Comparison of ENCODE assay signal across 1 cellular context in the genomic region with DNA sequence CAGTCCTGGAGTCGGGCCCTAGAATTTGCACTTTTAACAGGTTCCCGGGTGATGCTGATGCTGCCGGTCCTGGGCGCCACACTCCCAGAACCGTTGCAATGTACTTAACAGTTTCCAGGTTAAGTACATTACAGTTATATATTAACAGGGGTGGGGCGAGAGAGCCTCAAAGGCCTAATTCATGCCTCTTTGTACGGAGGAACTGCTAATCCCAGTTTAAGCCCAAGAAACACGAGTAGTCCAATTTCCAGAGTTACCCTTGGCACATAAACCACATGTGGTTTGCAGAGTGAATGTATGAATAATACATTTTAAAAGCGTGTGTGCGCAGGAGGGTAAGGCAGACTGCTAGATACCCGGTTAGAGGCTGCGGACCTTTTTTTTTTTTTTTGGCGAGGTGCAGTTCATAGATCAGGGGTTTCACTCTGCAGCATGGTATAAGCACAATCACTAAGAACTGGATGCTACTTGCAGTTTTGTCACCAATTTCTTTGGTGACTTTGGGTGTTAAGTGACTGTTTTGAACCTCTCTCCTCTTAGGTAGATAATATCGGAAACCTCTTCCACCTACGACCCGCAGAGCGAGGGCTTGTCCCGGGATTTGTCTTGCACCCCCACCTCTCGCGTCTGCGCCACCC.
A peak's percentile ranks its signal among the peaks of the same experiment; 100 is the strongest.
TF ChIP-seq lines count a peak whose summit lies in the region.

No MANE protein-coding gene starts in this region.

TF ChIP-seq in HepG2, 621 proteins besides CTCF, POLR2A, EP300 and RAD21 (continued from another document and continues in another):
- TF ChIP-seq, protein P1, sequence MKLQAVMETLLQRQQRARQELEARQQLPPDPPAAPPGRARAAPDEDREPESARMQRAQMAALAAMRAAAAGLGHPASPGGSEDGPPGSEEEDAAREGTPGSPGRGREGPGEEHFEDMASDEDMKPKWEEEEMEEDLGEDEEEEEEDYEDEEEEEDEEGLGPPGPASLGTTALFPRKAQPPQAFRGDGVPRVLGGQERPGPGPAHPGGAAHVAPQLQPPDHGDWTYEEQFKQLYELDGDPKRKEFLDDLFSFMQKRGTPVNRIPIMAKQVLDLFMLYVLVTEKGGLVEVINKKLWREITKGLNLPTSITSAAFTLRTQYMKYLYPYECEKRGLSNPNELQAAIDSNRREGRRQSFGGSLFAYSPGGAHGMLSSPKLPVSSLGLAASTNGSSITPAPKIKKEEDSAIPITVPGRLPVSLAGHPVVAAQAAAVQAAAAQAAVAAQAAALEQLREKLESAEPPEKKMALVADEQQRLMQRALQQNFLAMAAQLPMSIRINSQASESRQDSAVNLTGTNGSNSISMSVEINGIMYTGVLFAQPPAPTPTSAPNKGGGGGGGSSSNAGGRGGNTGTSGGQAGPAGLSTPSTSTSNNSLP (IDR thresholded peaks at IDR 0.05; ENCODE audit: low read depth, low read length) = peak; percentile 29; the same call in 1 of the 2 replicates
- TF ChIP-seq DNMT3B (CRISPR knock-in tag; conservative IDR thresholded peaks at IDR 0.05) = peak; percentile 51; the same call in 1 of the 2 replicates
- TF ChIP-seq NFE2L2 (IDR thresholded peaks at IDR 0.05; ENCODE audit: low read length) = no peak
- no peak for TF ChIP-seq ZNF747 (CRISPR knock-in tag; IDR thresholded peaks at IDR 0.05; ENCODE audit: borderline replicate concordance)
- peak; percentile 14; the same call in 1 of the 2 replicates for TF ChIP-seq ZNF749 (CRISPR knock-in tag; IDR thresholded peaks at IDR 0.05; ENCODE audit: borderline replicate concordance)
- no peak for TF ChIP-seq ZNF296 (CRISPR knock-in tag; conservative IDR thresholded peaks at IDR 0.05)
- TF ChIP-seq FOXP1 (IDR thresholded peaks at IDR 0.05) = no peak
- TF ChIP-seq FOXP1 (CRISPR knock-in tag; IDR thresholded peaks at IDR 0.05) = no peak
- TF ChIP-seq SMAD9 (CRISPR knock-in tag; IDR thresholded peaks at IDR 0.05) = no peak
- TF ChIP-seq ZNF230 (CRISPR knock-in tag; IDR thresholded peaks at IDR 0.05) = no peak
- TF ChIP-seq, protein P2, sequence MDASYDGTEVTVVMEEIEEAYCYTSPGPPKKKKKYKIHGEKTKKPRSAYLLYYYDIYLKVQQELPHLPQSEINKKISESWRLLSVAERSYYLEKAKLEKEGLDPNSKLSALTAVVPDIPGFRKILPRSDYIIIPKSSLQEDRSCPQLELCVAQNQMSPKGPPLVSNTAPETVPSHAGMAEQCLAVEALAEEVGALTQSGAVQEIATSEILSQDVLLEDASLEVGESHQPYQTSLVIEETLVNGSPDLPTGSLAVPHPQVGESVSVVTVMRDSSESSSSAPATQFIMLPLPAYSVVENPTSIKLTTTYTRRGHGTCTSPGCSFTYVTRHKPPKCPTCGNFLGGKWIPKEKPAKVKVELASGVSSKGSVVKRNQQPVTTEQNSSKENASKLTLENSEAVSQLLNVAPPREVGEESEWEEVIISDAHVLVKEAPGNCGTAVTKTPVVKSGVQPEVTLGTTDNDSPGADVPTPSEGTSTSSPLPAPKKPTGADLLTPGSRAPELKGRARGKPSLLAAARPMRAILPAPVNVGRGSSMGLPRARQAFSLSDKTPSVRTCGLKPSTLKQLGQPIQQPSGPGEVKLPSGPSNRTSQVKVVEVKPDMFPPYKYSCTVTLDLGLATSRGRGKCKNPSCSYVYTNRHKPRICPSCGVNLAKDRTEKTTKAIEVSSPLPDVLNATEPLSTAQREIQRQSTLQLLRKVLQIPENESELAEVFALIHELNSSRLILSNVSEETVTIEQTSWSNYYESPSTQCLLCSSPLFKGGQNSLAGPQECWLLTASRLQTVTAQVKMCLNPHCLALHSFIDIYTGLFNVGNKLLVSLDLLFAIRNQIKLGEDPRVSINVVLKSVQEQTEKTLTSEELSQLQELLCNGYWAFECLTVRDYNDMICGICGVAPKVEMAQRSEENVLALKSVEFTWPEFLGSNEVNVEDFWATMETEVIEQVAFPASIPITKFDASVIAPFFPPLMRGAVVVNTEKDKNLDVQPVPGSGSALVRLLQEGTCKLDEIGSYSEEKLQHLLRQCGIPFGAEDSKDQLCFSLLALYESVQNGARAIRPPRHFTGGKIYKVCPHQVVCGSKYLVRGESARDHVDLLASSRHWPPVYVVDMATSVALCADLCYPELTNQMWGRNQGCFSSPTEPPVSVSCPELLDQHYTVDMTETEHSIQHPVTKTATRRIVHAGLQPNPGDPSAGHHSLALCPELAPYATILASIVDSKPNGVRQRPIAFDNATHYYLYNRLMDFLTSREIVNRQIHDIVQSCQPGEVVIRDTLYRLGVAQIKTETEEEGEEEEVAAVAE (CRISPR knock-in tag; IDR thresholded peaks at IDR 0.05; ENCODE audit: borderline replicate concordance) = 0 out of 2 replicates have a peak, but pooled peaks have one; percentile 25
- TF ChIP-seq ZZZ3 (CRISPR knock-in tag; IDR thresholded peaks at IDR 0.05; ENCODE audit: borderline replicate concordance) = peak; percentile 48; the same call in 1 of the 2 replicates
- TF ChIP-seq SP5 (CRISPR knock-in tag; IDR thresholded peaks at IDR 0.05; ENCODE audit: borderline replicate concordance, low read depth) = no peak
- TF ChIP-seq MTF2 (CRISPR knock-in tag; IDR thresholded peaks at IDR 0.05; ENCODE audit: borderline replicate concordance) = no peak
- no peak for TF ChIP-seq ZNF550 (CRISPR knock-in tag; IDR thresholded peaks at IDR 0.05; ENCODE audit: borderline replicate concordance)
- TF ChIP-seq, protein P3, sequence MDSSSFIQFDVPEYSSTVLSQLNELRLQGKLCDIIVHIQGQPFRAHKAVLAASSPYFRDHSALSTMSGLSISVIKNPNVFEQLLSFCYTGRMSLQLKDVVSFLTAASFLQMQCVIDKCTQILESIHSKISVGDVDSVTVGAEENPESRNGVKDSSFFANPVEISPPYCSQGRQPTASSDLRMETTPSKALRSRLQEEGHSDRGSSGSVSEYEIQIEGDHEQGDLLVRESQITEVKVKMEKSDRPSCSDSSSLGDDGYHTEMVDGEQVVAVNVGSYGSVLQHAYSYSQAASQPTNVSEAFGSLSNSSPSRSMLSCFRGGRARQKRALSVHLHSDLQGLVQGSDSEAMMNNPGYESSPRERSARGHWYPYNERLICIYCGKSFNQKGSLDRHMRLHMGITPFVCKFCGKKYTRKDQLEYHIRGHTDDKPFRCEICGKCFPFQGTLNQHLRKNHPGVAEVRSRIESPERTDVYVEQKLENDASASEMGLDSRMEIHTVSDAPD (CRISPR knock-in tag; IDR thresholded peaks at IDR 0.05) = no peak
- peak; percentile 42; the same call in 1 of the 2 replicates for TF ChIP-seq JUN (CRISPR knock-in tag; IDR thresholded peaks at IDR 0.05)
- TF ChIP-seq ZNF572 (CRISPR knock-in tag; IDR thresholded peaks at IDR 0.05) = no peak
- peak; percentile 50; the same call in 1 of the 2 replicates for TF ChIP-seq ARNTL (CRISPR knock-in tag; IDR thresholded peaks at IDR 0.05)
- TF ChIP-seq ONECUT2 (CRISPR knock-in tag; IDR thresholded peaks at IDR 0.05) = no peak
- no peak for TF ChIP-seq PHF5A (CRISPR knock-in tag; IDR thresholded peaks at IDR 0.05; ENCODE audit: low read depth, unreplicated experiment)
- TF ChIP-seq, protein P4, sequence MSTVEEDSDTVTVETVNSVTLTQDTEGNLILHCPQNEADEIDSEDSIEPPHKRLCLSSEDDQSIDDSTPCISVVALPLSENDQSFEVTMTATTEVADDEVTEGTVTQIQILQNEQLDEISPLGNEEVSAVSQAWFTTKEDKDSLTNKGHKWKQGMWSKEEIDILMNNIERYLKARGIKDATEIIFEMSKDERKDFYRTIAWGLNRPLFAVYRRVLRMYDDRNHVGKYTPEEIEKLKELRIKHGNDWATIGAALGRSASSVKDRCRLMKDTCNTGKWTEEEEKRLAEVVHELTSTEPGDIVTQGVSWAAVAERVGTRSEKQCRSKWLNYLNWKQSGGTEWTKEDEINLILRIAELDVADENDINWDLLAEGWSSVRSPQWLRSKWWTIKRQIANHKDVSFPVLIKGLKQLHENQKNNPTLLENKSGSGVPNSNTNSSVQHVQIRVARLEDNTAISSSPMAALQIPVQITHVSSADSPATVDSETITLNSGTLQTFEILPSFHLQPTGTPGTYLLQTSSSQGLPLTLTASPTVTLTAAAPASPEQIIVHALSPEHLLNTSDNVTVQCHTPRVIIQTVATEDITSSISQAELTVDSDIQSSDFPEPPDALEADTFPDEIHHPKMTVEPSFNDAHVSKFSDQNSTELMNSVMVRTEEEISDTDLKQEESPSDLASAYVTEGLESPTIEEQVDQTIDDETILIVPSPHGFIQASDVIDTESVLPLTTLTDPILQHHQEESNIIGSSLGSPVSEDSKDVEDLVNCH (CRISPR knock-in tag; IDR thresholded peaks at IDR 0.05) = no peak
- no peak for TF ChIP-seq ZNF335 (CRISPR knock-in tag; IDR thresholded peaks at IDR 0.05)
- TF ChIP-seq ZNF570 (CRISPR knock-in tag; IDR thresholded peaks at IDR 0.05; ENCODE audit: borderline replicate concordance) = no peak
- TF ChIP-seq, protein P5, sequence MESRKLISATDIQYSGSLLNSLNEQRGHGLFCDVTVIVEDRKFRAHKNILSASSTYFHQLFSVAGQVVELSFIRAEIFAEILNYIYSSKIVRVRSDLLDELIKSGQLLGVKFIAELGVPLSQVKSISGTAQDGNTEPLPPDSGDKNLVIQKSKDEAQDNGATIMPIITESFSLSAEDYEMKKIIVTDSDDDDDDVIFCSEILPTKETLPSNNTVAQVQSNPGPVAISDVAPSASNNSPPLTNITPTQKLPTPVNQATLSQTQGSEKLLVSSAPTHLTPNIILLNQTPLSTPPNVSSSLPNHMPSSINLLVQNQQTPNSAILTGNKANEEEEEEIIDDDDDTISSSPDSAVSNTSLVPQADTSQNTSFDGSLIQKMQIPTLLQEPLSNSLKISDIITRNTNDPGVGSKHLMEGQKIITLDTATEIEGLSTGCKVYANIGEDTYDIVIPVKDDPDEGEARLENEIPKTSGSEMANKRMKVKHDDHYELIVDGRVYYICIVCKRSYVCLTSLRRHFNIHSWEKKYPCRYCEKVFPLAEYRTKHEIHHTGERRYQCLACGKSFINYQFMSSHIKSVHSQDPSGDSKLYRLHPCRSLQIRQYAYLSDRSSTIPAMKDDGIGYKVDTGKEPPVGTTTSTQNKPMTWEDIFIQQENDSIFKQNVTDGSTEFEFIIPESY (CRISPR knock-in tag; IDR thresholded peaks at IDR 0.05) = no peak
- no peak for TF ChIP-seq ZNF24 (IDR thresholded peaks at IDR 0.05)
- TF ChIP-seq ZFP36 (IDR thresholded peaks at IDR 0.05; ENCODE audit: borderline replicate concordance, low read depth, low read length, partially characterized antibody) = no peak
- no peak for TF ChIP-seq RAD51 (IDR thresholded peaks at IDR 0.05; ENCODE audit: borderline replicate concordance)
- no peak for TF ChIP-seq NAIF1 (CRISPR knock-in tag; IDR thresholded peaks at IDR 0.05; ENCODE audit: borderline replicate concordance)
- no peak for TF ChIP-seq ZNF446 (CRISPR knock-in tag; IDR thresholded peaks at IDR 0.05)
- TF ChIP-seq ZNF761 (CRISPR knock-in tag; conservative IDR thresholded peaks at IDR 0.05) = no peak
- no peak for TF ChIP-seq MAFF (IDR thresholded peaks at IDR 0.05; ENCODE audit: low read depth, low read length)
- TF ChIP-seq TCF7L2 (IDR thresholded peaks at IDR 0.05; ENCODE audit: low read depth, low read length) = no peak
- TF ChIP-seq BHLHE40 (IDR thresholded peaks at IDR 0.05; ENCODE audit: low read length) = no peak
- TF ChIP-seq, protein P6, sequence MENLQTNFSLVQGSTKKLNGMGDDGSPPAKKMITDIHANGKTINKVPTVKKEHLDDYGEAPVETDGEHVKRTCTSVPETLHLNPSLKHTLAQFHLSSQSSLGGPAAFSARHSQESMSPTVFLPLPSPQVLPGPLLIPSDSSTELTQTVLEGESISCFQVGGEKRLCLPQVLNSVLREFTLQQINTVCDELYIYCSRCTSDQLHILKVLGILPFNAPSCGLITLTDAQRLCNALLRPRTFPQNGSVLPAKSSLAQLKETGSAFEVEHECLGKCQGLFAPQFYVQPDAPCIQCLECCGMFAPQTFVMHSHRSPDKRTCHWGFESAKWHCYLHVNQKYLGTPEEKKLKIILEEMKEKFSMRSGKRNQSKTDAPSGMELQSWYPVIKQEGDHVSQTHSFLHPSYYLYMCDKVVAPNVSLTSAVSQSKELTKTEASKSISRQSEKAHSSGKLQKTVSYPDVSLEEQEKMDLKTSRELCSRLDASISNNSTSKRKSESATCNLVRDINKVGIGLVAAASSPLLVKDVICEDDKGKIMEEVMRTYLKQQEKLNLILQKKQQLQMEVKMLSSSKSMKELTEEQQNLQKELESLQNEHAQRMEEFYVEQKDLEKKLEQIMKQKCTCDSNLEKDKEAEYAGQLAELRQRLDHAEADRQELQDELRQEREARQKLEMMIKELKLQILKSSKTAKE (CRISPR knock-in tag; IDR thresholded peaks at IDR 0.05; ENCODE audit: borderline replicate concordance) = no peak
- TF ChIP-seq, protein P7, sequence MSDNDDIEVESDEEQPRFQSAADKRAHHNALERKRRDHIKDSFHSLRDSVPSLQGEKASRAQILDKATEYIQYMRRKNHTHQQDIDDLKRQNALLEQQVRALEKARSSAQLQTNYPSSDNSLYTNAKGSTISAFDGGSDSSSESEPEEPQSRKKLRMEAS (IDR thresholded peaks at IDR 0.05) = no peak
- TF ChIP-seq ZNF562 (CRISPR knock-in tag; IDR thresholded peaks at IDR 0.05; ENCODE audit: borderline replicate concordance) = no peak
- TF ChIP-seq, protein P8, sequence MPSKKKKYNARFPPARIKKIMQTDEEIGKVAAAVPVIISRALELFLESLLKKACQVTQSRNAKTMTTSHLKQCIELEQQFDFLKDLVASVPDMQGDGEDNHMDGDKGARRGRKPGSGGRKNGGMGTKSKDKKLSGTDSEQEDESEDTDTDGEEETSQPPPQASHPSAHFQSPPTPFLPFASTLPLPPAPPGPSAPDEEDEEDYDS (CRISPR knock-in tag; IDR thresholded peaks at IDR 0.05) = peak; percentile 49; the same call in 1 of the 2 replicates
- no peak for TF ChIP-seq KAT7 (CRISPR knock-in tag; IDR thresholded peaks at IDR 0.05; ENCODE audit: borderline replicate concordance)
- TF ChIP-seq, protein P9, sequence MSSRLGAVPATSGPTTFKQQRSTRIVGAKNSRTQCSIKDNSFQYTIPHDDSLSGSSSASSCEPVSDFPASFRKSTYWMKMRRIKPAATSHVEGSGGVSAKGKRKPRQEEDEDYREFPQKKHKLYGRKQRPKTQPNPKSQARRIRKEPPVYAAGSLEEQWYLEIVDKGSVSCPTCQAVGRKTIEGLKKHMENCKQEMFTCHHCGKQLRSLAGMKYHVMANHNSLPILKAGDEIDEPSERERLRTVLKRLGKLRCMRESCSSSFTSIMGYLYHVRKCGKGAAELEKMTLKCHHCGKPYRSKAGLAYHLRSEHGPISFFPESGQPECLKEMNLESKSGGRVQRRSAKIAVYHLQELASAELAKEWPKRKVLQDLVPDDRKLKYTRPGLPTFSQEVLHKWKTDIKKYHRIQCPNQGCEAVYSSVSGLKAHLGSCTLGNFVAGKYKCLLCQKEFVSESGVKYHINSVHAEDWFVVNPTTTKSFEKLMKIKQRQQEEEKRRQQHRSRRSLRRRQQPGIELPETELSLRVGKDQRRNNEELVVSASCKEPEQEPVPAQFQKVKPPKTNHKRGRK (CRISPR knock-in tag; IDR thresholded peaks at IDR 0.05) = no peak
- TF ChIP-seq, protein P10, sequence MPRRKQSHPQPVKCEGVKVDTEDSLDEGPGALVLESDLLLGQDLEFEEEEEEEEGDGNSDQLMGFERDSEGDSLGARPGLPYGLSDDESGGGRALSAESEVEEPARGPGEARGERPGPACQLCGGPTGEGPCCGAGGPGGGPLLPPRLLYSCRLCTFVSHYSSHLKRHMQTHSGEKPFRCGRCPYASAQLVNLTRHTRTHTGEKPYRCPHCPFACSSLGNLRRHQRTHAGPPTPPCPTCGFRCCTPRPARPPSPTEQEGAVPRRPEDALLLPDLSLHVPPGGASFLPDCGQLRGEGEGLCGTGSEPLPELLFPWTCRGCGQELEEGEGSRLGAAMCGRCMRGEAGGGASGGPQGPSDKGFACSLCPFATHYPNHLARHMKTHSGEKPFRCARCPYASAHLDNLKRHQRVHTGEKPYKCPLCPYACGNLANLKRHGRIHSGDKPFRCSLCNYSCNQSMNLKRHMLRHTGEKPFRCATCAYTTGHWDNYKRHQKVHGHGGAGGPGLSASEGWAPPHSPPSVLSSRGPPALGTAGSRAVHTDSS (CRISPR knock-in tag; conservative IDR thresholded peaks at IDR 0.05) = no peak
- TF ChIP-seq DNMT1 (CRISPR knock-in tag; IDR thresholded peaks at IDR 0.05) = no peak
